In genomic region chr1:207883660-207884245, GRCh38 we compare ENCODE assay signal across 10 cellular contexts. TPM values are rescaled to one million over a fixed set of nuclear protein-coding genes. Genes with fewer than 3 reads are reported as not detected.
DNase-seq lines count a peak whose midpoint lies in the region; ATAC-seq and TF ChIP-seq lines count a peak whose summit lies in the region.
"Had no signal": no experiment of that assay in that cellular context is flagged by ENCODE, and none has a peak within 500 bp of the region (broad histone marks: within the 10 kb centered on the region; RNA-seq: fewer than 3 reads in every experiment).

No MANE protein-coding gene starts in this region.

- H3F3A ChIP-seq in PC-3 (ENCODE audit: low read length, unreplicated experiment), result no peaks in the 10 kb centered on the region

- no peaks in the 10 kb centered on the region for H3K27me3 ChIP-seq in heart right ventricle
- H3K27me3 ChIP-seq in transverse colon, result no peaks in the 10 kb centered on the region
- no peaks in the 10 kb centered on the region for H3K27me3 ChIP-seq in PC-3 (ENCODE audit: low read length)

- H3K27me3 Mint-ChIP-seq in effector memory CD8-positive, alpha-beta T cell, result peaks cover 0 to 13% of the 10 kb centered on the region in 2 donors

- peaks cover 3% of the 10 kb centered on the region for H3K36me3 Mint-ChIP-seq in effector memory CD8-positive, alpha-beta T cell (ENCODE audit: insufficient read depth)

- TF ChIP-seq CTCF in heart right ventricle (IDR thresholded peaks at IDR 0.05), result no peak
- no peak for TF ChIP-seq CTCF in transverse colon (IDR thresholded peaks at IDR 0.05)
- no peak for TF ChIP-seq CTCF in PC-3 (conservative IDR thresholded peaks at IDR 0.05; ENCODE audit: low read depth, low read length)

- H2AFZ ChIP-seq in PC-3 (ENCODE audit: low read length), result no peak overlapping the region

- 81 to 83% methylated on average over 2 of the region's 2 CpGs for WGBS in heart right ventricle, 2 donors
- WGBS in transverse colon (ENCODE audit: low coverage in 1 of 2), 2 donors, result 64 to 91% methylated on average over 2 of the region's 2 CpGs

- H3K27ac ChIP-seq in heart right ventricle (peak overlapping the region in 8 of 10 donors; percentile 4 to 98 (median 66)), transverse colon (peak overlapping the region; percentile 9 to 52 (median 29)), PC-3 (ENCODE audit: low read length) (no peak overlapping the region)

- H3K36me3 ChIP-seq in heart right ventricle (peaks cover 0 to 61% (median 0%) of the 10 kb centered on the region in 9 donors), transverse colon (no peaks in the 10 kb centered on the region), PC-3 (ENCODE audit: low read depth, low read length) (no peaks in the 10 kb centered on the region)

- H3K9me3 ChIP-seq in heart right ventricle (no peaks in the 10 kb centered on the region), transverse colon (no peaks in the 10 kb centered on the region), PC-3 (ENCODE audit: low read length) (no peaks in the 10 kb centered on the region)
- H3K9me3 ChIP-seq: SK-N-SH had no signal

- peaks cover 32% of the 10 kb centered on the region in 2 donors for H3K4me1 Mint-ChIP-seq in effector memory CD8-positive, alpha-beta T cell (ENCODE audit: low read depth in 2 of 2)

- BruUV-seq in PC-3 (replicated peaks; lab: Mats Ljungman, UMichigan), result no TSS peak

- TF ChIP-seq EP300 in transverse colon (IDR thresholded peaks at IDR 0.05; ENCODE audit: low read depth), result no peak

- DNase-seq in heart right ventricle (no peak), Right ventricle myocardium superior (no peak), NCI-H1092 treated with DMSO at 0.1 percent for 48 hours (lab: John Stamatoyannopoulos, UW) (peak; percentile 90), transverse colon (no peak), HuH-7 (ENCODE audit: low spot score) (no peak), PC-3 (no peak)
- DNase-seq in effector memory CD8-positive, alpha-beta T cell, result no peak
- DNase-seq: NCI-H187, SK-N-SH had no signal

- peak overlapping the region; percentile 71 to 87 for H3K4me3 Mint-ChIP-seq in effector memory CD8-positive, alpha-beta T cell

- no peaks in the 10 kb centered on the region for H3K9me2 ChIP-seq in PC-3 (replicated peaks; ENCODE audit: low read length)
- H3K9me2 ChIP-seq: SK-N-SH had no signal

- TF ChIP-seq POLR2A in transverse colon (IDR thresholded peaks at IDR 0.05), result no peak

- H3K4me2 ChIP-seq in PC-3 (ENCODE audit: low read length), result no peak overlapping the region
- H3K4me2 ChIP-seq: SK-N-SH had no signal

- H3K4me1 ChIP-seq in heart right ventricle, result peaks cover 9 to 70% (median 63%) of the 10 kb centered on the region in 9 donors
- H3K4me1 ChIP-seq in transverse colon, result peaks cover 4 to 27% (median 9%) of the 10 kb centered on the region in 4 donors
- H3K4me1 ChIP-seq in PC-3 (ENCODE audit: insufficient read depth, low read length), result peaks cover 4% of the 10 kb centered on the region; the same call in 1 of the 2 replicates

- H3K79me2 ChIP-seq in PC-3 (ENCODE audit: low read length), result no peaks in the 10 kb centered on the region

- intact Hi-C loops in heart right ventricle (cut with DNase I) (loop anchor here in 4 of 10 donors (2.0 to 10.0 kb wide), 3 partner anchors 79 to 111 kb away; no protein-coding TSS in a partner anchor), Right ventricle myocardium superior (cut with DNase I) (no loop called here), transverse colon (cut with DNase I; ENCODE audit: low total_unique reads) (no loop called here), PC-3 (cut with micrococcal nuclease) (no loop called here)

- CTCF ChIA-PET in PC-3 (lab: Charles Lee), result interaction anchor here (0.7 kb wide), 1 partner anchor 361 kb away, joined by 4 read pairs; no protein-coding TSS in a partner anchor

- H3K27ac Mint-ChIP-seq in effector memory CD8-positive, alpha-beta T cell, result peak overlapping the region; percentile 89 to 100

- H4K20me1 ChIP-seq in PC-3 (ENCODE audit: low read length), result no peaks in the 10 kb centered on the region

- POLR2A ChIA-PET in PC-3 (lab: Charles Lee; ENCODE audit: unreplicated experiment), result no interaction called here

- H3K9ac ChIP-seq in PC-3 (ENCODE audit: low read length), result no peak overlapping the region
- H3K9ac ChIP-seq: SK-N-SH had no signal

- H3K4me3 ChIP-seq in heart right ventricle, result peak overlapping the region in 1 of 10 donors; percentile 19
- H3K4me3 ChIP-seq in transverse colon, result peak overlapping the region in 1 of 4 donors; percentile 26
- H3K4me3 ChIP-seq in PC-3 (ENCODE audit: low read length), result no peak overlapping the region

- ATAC-seq in heart right ventricle (no peak), Right ventricle myocardium superior (ENCODE audit: poor library complexity) (no peak), HG03097 (IDR thresholded peaks at IDR 0.05; ENCODE audit: low FRiP score, unreplicated experiment) (no peak), PC-3 (no peak)
- peak; percentile 7 for ATAC-seq in effector memory CD8-positive, alpha-beta T cell (replicated peaks)

- in situ Hi-C loops in transverse colon (cut with MboI; ENCODE audit: low pct_ligation_motif_present in 1 of 4, low pct_unique_long_range_greater_than_20kb in 1 of 4, low sequenced_read_pairs in 3 of 4), result loop anchor here in 3 of 4 donors (5.0 to 10.0 kb wide), 2 partner anchors 79 to 81 kb away; no protein-coding TSS in a partner anchor

- no peaks in the 10 kb centered on the region for H3K9me3 Mint-ChIP-seq in effector memory CD8-positive, alpha-beta T cell

RNA-seq across cellular contexts. Expression of gene CD34, which starts 27.2 kb away (rescaled TPM):
- total RNA-seq in heart right ventricle (10 to 100 TPM; 44.7 to 97.0 (median 59.2) TPM), Right ventricle myocardium superior (72.5 TPM), transverse colon (10 to 100 TPM in 2 of 4 donors, 1 to 10 TPM in 2; 7.5 to 85.2 (median 9.7) TPM), PC-3 (2014; rRNA removed) (not detected in 2 replicates)
- 10 to 100 TPM; 38.8 to 48.0 TPM for polyA plus RNA-seq in heart right ventricle
